In genomic region chr6:95819939-95820338, GRCh38 we compare ENCODE assay signal across 15 cellular contexts.
DNase-seq lines count a peak whose midpoint lies in the region; ATAC-seq and TF ChIP-seq lines count a peak whose summit lies in the region.
"Had no signal": no experiment of that assay in that cellular context is flagged by ENCODE, and none has a peak within 500 bp of the region (broad histone marks: within the 10 kb centered on the region; RNA-seq: fewer than 3 reads in every experiment).

No MANE protein-coding gene starts in this region.

- H3K36me3 ChIP-seq in BE2C (no peaks in the 10 kb centered on the region), endodermal cell (ENCODE audit: control insufficient read depth, insufficient read depth, low read length) (no peaks in the 10 kb centered on the region)

- H3K36me3 Mint-ChIP-seq in endodermal cell (ENCODE audit: low read depth), result no peaks in the 10 kb centered on the region

- in situ Hi-C loops in GM13976 (cut with MboI; ENCODE audit: low sequenced_read_pairs, unreplicated experiment) (no loop called here), G401 (cut with HindIII; ENCODE audit: low sequenced_read_pairs) (no loop called here)

- no peak overlapping the region for H3K27ac ChIP-seq in endodermal cell (ENCODE audit: low read depth, low read length)

- H3K9me3 Mint-ChIP-seq in endodermal cell, result peaks cover 38% of the 10 kb centered on the region
- H3K9me3 Mint-ChIP-seq: stimulated activated naive CD8-positive, alpha-beta T cell treated with anti-CD3 and anti-CD28 coated beads, Interleukin-15, Interleukin-2, amounts not matched to agents 100 ng/mL and 50 ng/mL, for 24 hours had no signal

- ATAC-seq in GM19023 (IDR thresholded peaks at IDR 0.05; ENCODE audit: unreplicated experiment), result no peak
- ATAC-seq: effector memory CD8-positive, alpha-beta T cell; K562 had no signal

- H3K4me1 ChIP-seq in BE2C (no peaks in the 10 kb centered on the region), endodermal cell (ENCODE audit: control insufficient read depth, insufficient read depth, low read length) (peaks cover 6% of the 10 kb centered on the region)

- H3K4me3 ChIP-seq in BE2C (ENCODE audit: low read depth, low read length) (no peak overlapping the region), endodermal cell (ENCODE audit: low read length) (peak overlapping the region; percentile 51)
- H3K4me3 ChIP-seq: K562 had no signal

- H3K27me3 ChIP-seq in BE2C, result no peaks in the 10 kb centered on the region
- H3K27me3 ChIP-seq in endodermal cell (ENCODE audit: control insufficient read depth, insufficient read depth, low read length, poor library complexity, severe bottlenecking), result no peaks in the 10 kb centered on the region

- H3K27me3 Mint-ChIP-seq in endodermal cell (ENCODE audit: insufficient read depth), result peaks cover 34% of the 10 kb centered on the region
- H3K27me3 Mint-ChIP-seq: B cell; effector memory CD8-positive, alpha-beta T cell; stimulated activated naive CD8-positive, alpha-beta T cell treated with anti-CD3 and anti-CD28 coated beads, Interleukin-15, Interleukin-2, amounts not matched to agents 100 ng/mL and 50 ng/mL, for 24 hours had no signal

- H3K9me3 ChIP-seq in BE2C (no peaks in the 10 kb centered on the region), endodermal cell (ENCODE audit: control insufficient read depth, low read length) (peaks cover 32% of the 10 kb centered on the region)

- H3K9ac ChIP-seq in endodermal cell (ENCODE audit: extremely low read depth, low read length, poor library complexity, severe bottlenecking), result no peak overlapping the region

- peaks cover 51% of the 10 kb centered on the region for H3K4me1 Mint-ChIP-seq in endodermal cell
- H3K4me1 Mint-ChIP-seq: B cell had no signal

- DNase-seq in BE2C (peak; percentile 13), GM13976 (ENCODE audit: low spot score) (no peak), NAMALWA (ENCODE audit: low spot score) (peak; percentile 28), endodermal cell (peak; percentile 77), amygdala (lab: John Stamatoyannopoulos, UW) (no peak), G401 (ENCODE audit: low spot score) (no peak), AG08396 (ENCODE audit: low spot score) (no peak)
- DNase-seq: activated CD4-positive, alpha-beta T cell treated with anti-CD3 and anti-CD28 coated beads, Interleukin-2, amount 50 U/mL, for 1 hour; activated effector memory CD4-positive, alpha-beta T cell treated with anti-CD3 and anti-CD28 coated beads, Interleukin-2, amount 50 U/mL, for 16 hours; effector memory CD8-positive, alpha-beta T cell; NCI-H2029 had no signal

- 46% methylated on average over 2 of the region's 2 CpGs; no CpG with 5 or more reads in 1 of the 2 experiments for WGBS in endodermal cell (ENCODE audit: insufficient coverage in 1 of 2, insufficient read length in 1 of 2), 2 experiments

- TF ChIP-seq CTCF in BE2C (IDR thresholded peaks at IDR 0.05; ENCODE audit: low read depth, low read length) (peak; percentile 25; the same call in 1 of the 2 replicates), GM13976 (IDR thresholded peaks at IDR 0.05; ENCODE audit: borderline replicate concordance, control extremely low read depth, extremely low read depth, insufficient read depth, missing control alignments) (peak; percentile 5), endodermal cell (conservative IDR thresholded peaks at IDR 0.05) (peak; percentile 73)

- peak overlapping the region; percentile 86 for H3K27ac Mint-ChIP-seq in endodermal cell
- H3K27ac Mint-ChIP-seq: B cell; effector memory CD8-positive, alpha-beta T cell; stimulated activated naive CD8-positive, alpha-beta T cell treated with anti-CD3 and anti-CD28 coated beads, Interleukin-15, Interleukin-2, amounts not matched to agents 100 ng/mL and 50 ng/mL, for 24 hours had no signal

- H3K4me3 Mint-ChIP-seq in endodermal cell, result no peak overlapping the region
- H3K4me3 Mint-ChIP-seq: B cell; effector memory CD8-positive, alpha-beta T cell; stimulated activated naive CD8-positive, alpha-beta T cell treated with anti-CD3 and anti-CD28 coated beads, Interleukin-15, Interleukin-2, amounts not matched to agents 100 ng/mL and 50 ng/mL, for 24 hours had no signal

Comparison
In these comparisons a context has a peak if more than half of its experiments do, and no peak if none do; other contexts are left out.
1. DNase-seq: peak in BE2C (single experiment), NAMALWA (single experiment) and endodermal cell (single experiment); none in GM13976 (single experiment), amygdala (0 of 56), G401 (single experiment) and AG08396 (single experiment).
2. CTCF ChIP-seq: peak in every context shown above with its lines; median percentile 73 in endodermal cell; 25 in BE2C; 5 in GM13976.